8 cellular contexts compared by ENCODE assay signal in the genomic region with DNA sequence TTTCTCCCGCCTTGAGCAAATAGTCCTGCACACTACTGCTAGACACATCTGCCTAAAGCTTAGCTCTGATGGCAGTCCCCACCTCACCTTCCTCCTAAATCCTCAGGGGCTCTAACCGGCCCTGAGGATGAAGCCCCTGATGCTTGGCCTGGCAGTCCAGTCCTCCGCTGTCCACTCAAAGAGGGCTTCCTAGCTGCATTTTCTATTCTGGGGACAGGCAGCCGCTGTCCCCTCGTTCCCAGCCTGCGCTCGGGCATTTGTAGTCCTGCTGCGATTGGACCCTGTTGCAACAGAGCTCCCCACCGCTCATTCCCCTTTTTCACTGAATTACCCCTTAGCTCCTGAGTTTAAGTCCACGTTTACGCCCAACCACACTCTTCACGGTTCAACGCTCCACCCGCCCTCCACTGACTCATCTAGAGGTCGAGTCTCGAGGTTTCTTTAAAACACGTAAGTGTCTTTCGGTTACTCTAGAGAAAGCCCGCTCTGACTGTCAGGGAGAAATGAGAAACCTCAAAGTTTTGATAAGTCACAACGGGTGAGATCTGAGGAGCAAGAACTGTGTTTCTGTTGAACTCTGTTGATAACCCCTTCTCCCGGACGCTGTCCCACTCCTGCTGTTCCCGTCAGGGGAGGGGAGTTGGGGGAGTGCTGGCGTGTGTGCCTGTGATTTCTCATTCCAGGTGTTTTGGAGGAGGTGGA.
DNase-seq lines count a peak whose midpoint lies in the region; ATAC-seq lines count a peak whose summit lies in the region.

No MANE protein-coding gene starts in this region.

- DNase-seq in GDM1 (lab: John Stamatoyannopoulos, UW): peak; percentile 53
- peak; percentile 77 to 92 for DNase-seq in NOMO-1 (lab: John Stamatoyannopoulos, UW; ENCODE audit: unreplicated experiment in 2 of 2)
- peak; percentile 83 for DNase-seq in activated CD8-positive, alpha-beta memory T cell treated with anti-CD3 and anti-CD28 coated beads, Interleukin-2, amount 50 U/mL, for 48 hours
- peak; percentile 95 for DNase-seq in glomerular visceral epithelial cell (ENCODE audit: extremely low spot score)
- DNase-seq in stimulated activated CD4-positive, alpha-beta T cell treated with anti-CD3 and anti-CD28 coated beads, Interleukin-4, amount 100 ng/mL, for 4 hours: peak; percentile 65 to 83
- no peak for DNase-seq in substantia nigra (lab: John Stamatoyannopoulos, UW)
- DNase-seq in AG20443 (ENCODE audit: low spot score): no peak

- no peak overlapping the region for H3K27ac ChIP-seq in substantia nigra (ENCODE audit: low read depth, low read length, poor library complexity, severe bottlenecking)

- peak; percentile 38 for ATAC-seq in GM21825 (IDR thresholded peaks at IDR 0.05; ENCODE audit: unreplicated experiment)

Comparison
In these comparisons a context has a peak if more than half of its experiments do, and no peak if none do; other contexts are left out.
1. DNase-seq: peak in GDM1 (single experiment), NOMO-1 (2 of 2), activated CD8-positive, alpha-beta memory T cell treated with anti-CD3 and anti-CD28 coated beads, Interleukin-2, amount 50 U/mL, for 48 hours (single experiment), glomerular visceral epithelial cell (single experiment) and stimulated activated CD4-positive, alpha-beta T cell treated with anti-CD3 and anti-CD28 coated beads, Interleukin-4, amount 100 ng/mL, for 4 hours (2 of 2); none in substantia nigra (0 of 49) and AG20443 (single experiment).